1 cellular context compared by ENCODE assay signal in genomic region chr3:126982522-126983175, GRCh38.
TF ChIP-seq lines count a peak whose summit lies in the region.

TSS of gene PLXNA1 (plus strand) at chr3:126983115. CDS start at chr3:126988594, 5,479 bp downstream.

TF ChIP-seq in HepG2, 621 proteins besides CTCF, POLR2A, EP300 and RAD21 (continued from another document and continues in another):
- TF ChIP-seq ZBTB25 (CRISPR knock-in tag; IDR thresholded peaks at IDR 0.05) (no peak), SAFB2 (CRISPR knock-in tag; IDR thresholded peaks at IDR 0.05; ENCODE audit: borderline replicate concordance, low read depth) (no peak), E2F1 (CRISPR knock-in tag; IDR thresholded peaks at IDR 0.05) (peak; percentile 49; the same call in 1 of the 2 replicates), GMEB1 (CRISPR knock-in tag; IDR thresholded peaks at IDR 0.05; ENCODE audit: borderline replicate concordance) (peak; percentile 44; the same call in 1 of the 2 replicates), ZFP82 (CRISPR knock-in tag; IDR thresholded peaks at IDR 0.05; ENCODE audit: borderline replicate concordance) (0 out of 2 replicates have a peak, but pooled peaks have one; percentile 68), HMG20A (CRISPR knock-in tag; IDR thresholded peaks at IDR 0.05; ENCODE audit: borderline replicate concordance) (no peak), CSRNP2 (CRISPR knock-in tag; conservative IDR thresholded peaks at IDR 0.05; ENCODE audit: low read depth) (no peak), CCAR2 (optimal IDR thresholded peaks at IDR 0.05; ENCODE audit: low read depth, low read length) (no peak), ZNF280D (CRISPR knock-in tag; IDR thresholded peaks at IDR 0.05) (peak; percentile 84), ZNF883 (CRISPR knock-in tag; IDR thresholded peaks at IDR 0.05; ENCODE audit: not compliant biosample characterization) (no peak), ZBTB7A (CRISPR knock-in tag; IDR thresholded peaks at IDR 0.05) (peak; percentile 67; the same call in 1 of the 2 replicates), ZNF879 (CRISPR knock-in tag; IDR thresholded peaks at IDR 0.05) (no peak), SCMH1 (CRISPR knock-in tag; IDR thresholded peaks at IDR 0.05; ENCODE audit: borderline replicate concordance) (no peak), GTF3A (CRISPR knock-in tag; conservative IDR thresholded peaks at IDR 0.05) (no peak), LRRFIP1 (CRISPR knock-in tag; conservative IDR thresholded peaks at IDR 0.05) (no peak), FOXO4 (CRISPR knock-in tag; conservative IDR thresholded peaks at IDR 0.05) (no peak), SP4 (CRISPR knock-in tag; IDR thresholded peaks at IDR 0.05) (peak; percentile 70), TRAFD1 (CRISPR knock-in tag; IDR thresholded peaks at IDR 0.05; ENCODE audit: borderline replicate concordance) (no peak), GFI1 (CRISPR knock-in tag; IDR thresholded peaks at IDR 0.05; ENCODE audit: borderline replicate concordance) (0 out of 2 replicates have a peak, but pooled peaks have one; percentile 40), ZNF512 (CRISPR knock-in tag; IDR thresholded peaks at IDR 0.05) (no peak), TEF (CRISPR knock-in tag; IDR thresholded peaks at IDR 0.05) (no peak), ZNF501 (CRISPR knock-in tag; IDR thresholded peaks at IDR 0.05) (peak; percentile 76), TEAD3 (CRISPR knock-in tag; optimal IDR thresholded peaks at IDR 0.05; ENCODE audit: borderline replicate concordance) (peak; percentile 73), HOXA5 (CRISPR knock-in tag; IDR thresholded peaks at IDR 0.05) (no peak), NCOA1 (CRISPR knock-in tag; IDR thresholded peaks at IDR 0.05) (no peak), ARID2 (CRISPR knock-in tag; IDR thresholded peaks at IDR 0.05; ENCODE audit: borderline replicate concordance) (no peak), SRSF4 (IDR thresholded peaks at IDR 0.05; ENCODE audit: low read depth, low read length, poor library complexity, severe bottlenecking) (no peak), NR2F6 (IDR thresholded peaks at IDR 0.05) (no peak), NR2F6 (CRISPR knock-in tag; IDR thresholded peaks at IDR 0.05) (no peak), SUZ12 (IDR thresholded peaks at IDR 0.05; ENCODE audit: low read depth, low read length) (no peak), ZNF607 (CRISPR knock-in tag; IDR thresholded peaks at IDR 0.05; ENCODE audit: borderline replicate concordance) (peak; percentile 85), BHLHE40 (IDR thresholded peaks at IDR 0.05; ENCODE audit: low read length) (no peak), MTA1 (CRISPR knock-in tag; IDR thresholded peaks at IDR 0.05; ENCODE audit: borderline replicate concordance) (peak; percentile 88), HOXA7 (CRISPR knock-in tag; IDR thresholded peaks at IDR 0.05) (no peak), ZBTB44 (CRISPR knock-in tag; IDR thresholded peaks at IDR 0.05) (no peak), SIN3B (IDR thresholded peaks at IDR 0.05; ENCODE audit: low read length) (no peak), ZFP1 (CRISPR knock-in tag; IDR thresholded peaks at IDR 0.05) (no peak), NPAS2 (CRISPR knock-in tag; IDR thresholded peaks at IDR 0.05; ENCODE audit: borderline replicate concordance) (no peak), ZNF691 (CRISPR knock-in tag; IDR thresholded peaks at IDR 0.05; ENCODE audit: borderline replicate concordance, low read depth) (peak; percentile 41; the same call in 1 of the 2 replicates), NFKB2 (CRISPR knock-in tag; IDR thresholded peaks at IDR 0.05; ENCODE audit: borderline replicate concordance) (peak; percentile 75; the same call in 1 of the 2 replicates)
